ENCODE assay signal across 8 cellular contexts in the genomic region with DNA sequence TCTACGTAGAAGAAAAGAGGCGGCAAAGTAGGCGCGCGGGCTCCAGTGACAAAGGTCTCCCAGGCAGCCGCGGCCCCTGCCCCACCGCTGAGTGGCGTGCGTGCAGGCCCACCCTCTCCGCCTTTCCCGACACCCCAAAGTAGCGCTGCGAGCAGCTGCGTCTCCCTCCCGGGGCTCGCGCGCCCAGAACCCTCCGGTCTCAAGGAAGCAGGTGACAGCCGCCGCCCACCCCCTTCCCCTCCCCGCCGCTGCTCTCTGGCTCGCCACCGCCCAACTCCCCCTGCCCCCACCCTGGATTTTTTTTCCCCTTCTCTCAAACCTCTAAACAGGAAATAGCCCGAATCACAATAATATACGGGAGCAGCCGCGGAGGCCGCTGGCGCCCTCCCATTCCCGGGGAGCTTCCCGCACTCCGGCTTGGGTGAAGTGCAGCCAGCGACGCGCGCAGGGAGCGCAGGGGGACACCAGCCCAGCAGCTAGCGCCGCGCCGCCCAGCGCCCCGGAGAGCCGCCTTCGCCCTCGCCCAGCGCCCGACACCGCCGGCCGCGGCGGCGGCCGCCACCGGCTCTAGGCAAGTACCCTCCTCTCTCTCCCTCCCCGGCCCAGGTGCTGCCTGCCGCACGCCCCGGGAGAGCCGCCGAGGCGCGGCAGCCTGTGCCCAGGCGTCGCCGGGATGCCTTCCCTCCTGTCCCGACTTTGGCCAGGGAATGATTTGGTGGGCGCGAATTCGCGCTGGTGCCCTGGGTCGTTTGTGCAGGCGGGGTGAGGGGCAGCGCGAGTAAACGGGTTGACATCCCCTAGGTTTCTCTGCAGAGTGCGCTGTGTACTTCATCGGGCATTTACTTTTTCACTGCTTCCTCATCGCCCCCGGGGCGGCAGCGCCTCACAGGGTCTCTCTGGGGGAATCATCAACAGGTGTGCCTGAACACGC. TPM values are rescaled to one million over a fixed set of nuclear protein-coding genes. Genes with fewer than 3 reads are reported as not detected.
DNase-seq lines count a peak whose midpoint lies in the region; ATAC-seq and TF ChIP-seq lines count a peak whose summit lies in the region.

No MANE protein-coding gene starts in this region.

- peak overlapping the region; percentile 87 for H3K4me3 Mint-ChIP-seq in natural killer cell treated with Interleukin-12 subunit alpha and Interleukin-12 subunit beta and Interleukin-15 and Interleukin-18, amount 100 ng/mL, for 72 hours

- no peaks in the 10 kb centered on the region for H3K36me3 Mint-ChIP-seq in natural killer cell treated with Interleukin-12 subunit alpha and Interleukin-12 subunit beta and Interleukin-15 and Interleukin-18, amount 100 ng/mL, for 72 hours

- TF ChIP-seq CTCF in AG09309 (IDR thresholded peaks at IDR 0.05; ENCODE audit: control insufficient read depth, insufficient read depth, low read depth, low read length, missing control alignments) (no peak), fibroblast of pulmonary artery (IDR thresholded peaks at IDR 0.05; ENCODE audit: low read length, missing control alignments) (peak; percentile 2)

- ATAC-seq in GM18517 (IDR thresholded peaks at IDR 0.05; ENCODE audit: unreplicated experiment), result peak; percentile 56
- ATAC-seq in HG02943 (IDR thresholded peaks at IDR 0.05; ENCODE audit: low read depth, unreplicated experiment), result peak; percentile 54
- ATAC-seq in natural killer cell treated with Interleukin-12 subunit alpha and Interleukin-12 subunit beta and Interleukin-15 and Interleukin-18, amount 100 ng/mL, for 72 hours, result peak; percentile 81

- no peaks in the 10 kb centered on the region for H3K27me3 Mint-ChIP-seq in natural killer cell treated with Interleukin-12 subunit alpha and Interleukin-12 subunit beta and Interleukin-15 and Interleukin-18, amount 100 ng/mL, for 72 hours

- no peaks in the 10 kb centered on the region for H3K9me3 Mint-ChIP-seq in natural killer cell treated with Interleukin-12 subunit alpha and Interleukin-12 subunit beta and Interleukin-15 and Interleukin-18, amount 100 ng/mL, for 72 hours

- H3K27ac Mint-ChIP-seq in natural killer cell treated with Interleukin-12 subunit alpha and Interleukin-12 subunit beta and Interleukin-15 and Interleukin-18, amount 100 ng/mL, for 72 hours, result no peak overlapping the region

- H3K4me3 ChIP-seq in AG09309 (ENCODE audit: control insufficient read depth, low read depth, low read length) (peak overlapping the region; percentile 62), fibroblast of pulmonary artery (replicated peaks; ENCODE audit: low read depth, low read length) (peak overlapping the region; percentile 89)

- no peak for DNase-seq in AG09309 (ENCODE audit: low read depth)
- DNase-seq in NCI-H2196 (lab: John Stamatoyannopoulos, UW; ENCODE audit: unreplicated experiment), result peak; percentile 54
- peak; percentile 12 for DNase-seq in activated T-cell treated with anti-CD3 and anti-CD28 coated beads for 48 hours (ENCODE audit: low read depth)
- peak; percentile 38 for DNase-seq in fibroblast of pulmonary artery (ENCODE audit: low read depth)
- no peak for DNase-seq in natural killer cell treated with Interleukin-12 subunit alpha and Interleukin-12 subunit beta and Interleukin-15 and Interleukin-18, amount 100 ng/mL, for 72 hours (ENCODE audit: low spot score)
- peak; percentile 83 for DNase-seq in ureter (ENCODE audit: low spot score)

- peaks cover 0 to 3% of the 10 kb centered on the region in 2 donors for H3K4me1 Mint-ChIP-seq in natural killer cell treated with Interleukin-12 subunit alpha and Interleukin-12 subunit beta and Interleukin-15 and Interleukin-18, amount 100 ng/mL, for 72 hours (ENCODE audit: low read depth in 2 of 2)

RNA-seq across cellular contexts. Expression of a gene that starts 52.7 kb away (rescaled TPM):
- 10 to 100 TPM in 1 of 2 donors, 1 to 10 TPM in 1; 5.1 to 10.2 TPM for total RNA-seq in natural killer cell treated with Interleukin-12 subunit alpha and Interleukin-12 subunit beta and Interleukin-15 and Interleukin-18, amount 100 ng/mL, for 72 hours
- 197 TPM for total RNA-seq in ureter

Comparison
In these comparisons a context has a peak if more than half of its experiments do, and no peak if none do; other contexts are left out.
1. DNase-seq: peak in NCI-H2196 (single experiment), activated T-cell treated with anti-CD3 and anti-CD28 coated beads for 48 hours (single experiment), fibroblast of pulmonary artery (single experiment) and ureter (single experiment); none in AG09309 (single experiment) and natural killer cell treated with Interleukin-12 subunit alpha and Interleukin-12 subunit beta and Interleukin-15 and Interleukin-18, amount 100 ng/mL, for 72 hours (single experiment).
2. RNA of a gene that starts 52.7 kb away (total RNA-seq): 197 TPM in ureter (single experiment); 5.1 to 10.2 TPM in natural killer cell treated with Interleukin-12 subunit alpha and Interleukin-12 subunit beta and Interleukin-15 and Interleukin-18, amount 100 ng/mL, for 72 hours; every median in the first group is over 10 times any median in the second.
3. Peak in every context shown above with its lines, with median percentiles within 50 percentile points of each other: ATAC-seq.